8 cellular contexts compared by ENCODE assay signal in the genomic region with DNA sequence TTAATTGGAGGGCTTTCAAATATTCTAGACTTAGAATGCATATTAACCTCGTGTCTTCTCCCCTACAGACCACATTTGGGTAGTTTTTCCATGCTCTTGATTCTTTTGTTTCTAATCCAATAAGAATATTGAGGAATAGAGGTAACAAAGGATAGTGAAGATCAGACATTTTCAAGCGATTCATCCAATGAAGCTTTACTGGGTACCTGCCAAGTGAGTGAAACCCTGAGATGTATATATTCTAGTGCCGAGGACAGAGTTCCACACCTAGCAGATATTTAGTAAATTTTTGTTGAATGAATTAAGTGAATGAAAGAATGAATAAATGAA. TPM values are rescaled to one million over a fixed set of nuclear protein-coding genes. Genes with fewer than 3 reads are reported as not detected.
DNase-seq lines count a peak whose midpoint lies in the region; ATAC-seq and TF ChIP-seq lines count a peak whose summit lies in the region.

No MANE protein-coding gene starts in this region.

- H3K4me2 ChIP-seq in mesenchymal stem cell (ENCODE audit: low read length, poor library complexity, severe bottlenecking), result no peak overlapping the region

- WGBS in mesenchymal stem cell, result 50% methylated on average over 2 of the region's 3 CpGs

- no peak overlapping the region for H3K18ac ChIP-seq in mesenchymal stem cell (ENCODE audit: low read depth in 1 of 2, low read length in 2 of 2)

- peaks cover 9% of the 10 kb centered on the region for H3K79me1 ChIP-seq in mesenchymal stem cell (replicated peaks; ENCODE audit: low read length, poor library complexity, severe bottlenecking)

- H3K4me1 ChIP-seq in ascending aorta (no peaks in the 10 kb centered on the region), mesenchymal stem cell (ENCODE audit: control insufficient read depth, insufficient read depth, low read depth, low read length) (peaks cover 1% of the 10 kb centered on the region)

- no peak overlapping the region for H3K4ac ChIP-seq in mesenchymal stem cell (ENCODE audit: low read depth in 1 of 2, low read length in 2 of 2)

- H2BK5ac ChIP-seq in mesenchymal stem cell (ENCODE audit: low read depth, low read length, poor library complexity, severe bottlenecking), result no peak overlapping the region

- no peak overlapping the region for H2AK5ac ChIP-seq in mesenchymal stem cell (ENCODE audit: low read length, severe bottlenecking)

- ATAC-seq in GM18517 (IDR thresholded peaks at IDR 0.05; ENCODE audit: unreplicated experiment), result peak; percentile 3
- ATAC-seq in HG03196 (IDR thresholded peaks at IDR 0.05; ENCODE audit: unreplicated experiment), result peak; percentile 1

- peak overlapping the region; percentile 35 to 54 for H3K27ac ChIP-seq in ascending aorta
- H3K27ac ChIP-seq in mesenchymal stem cell (ENCODE audit: low read length, poor library complexity, severe bottlenecking), result peak overlapping the region; percentile 43

- H4K8ac ChIP-seq in mesenchymal stem cell (ENCODE audit: low read length), result no peak overlapping the region

- intact Hi-C loops in ascending aorta (cut with DNase I), result loop anchor here (10.0 kb wide), 1 partner anchor 337 kb away; no protein-coding TSS in a partner anchor

- no peak overlapping the region for H2BK15ac ChIP-seq in mesenchymal stem cell (ENCODE audit: low read depth, poor library complexity, severe bottlenecking)

- TF ChIP-seq CTCF in ascending aorta (IDR thresholded peaks at IDR 0.05), result no peak

- H3K4me3 ChIP-seq in ascending aorta (peak overlapping the region; percentile 71 to 76), mesenchymal stem cell (ENCODE audit: insufficient read depth in 1 of 2, low read depth in 1 of 2, low read length in 2 of 2) (peak overlapping the region in 1 of 2 experiments; percentile 95)

- no peak overlapping the region for H2AFZ ChIP-seq in mesenchymal stem cell (ENCODE audit: low read depth, low read length)

- no peaks in the 10 kb centered on the region for H3K27me3 ChIP-seq in ascending aorta
- H3K27me3 ChIP-seq in mesenchymal stem cell (ENCODE audit: control insufficient read depth in 1 of 2, insufficient read depth in 1 of 2, low read length in 2 of 2), result no peaks in the 10 kb centered on the region

- peak overlapping the region; percentile 99 for H3K9ac ChIP-seq in mesenchymal stem cell (ENCODE audit: low read length)

- no peak overlapping the region for H3K23ac ChIP-seq in mesenchymal stem cell (ENCODE audit: low read length in 2 of 2)

- no peak overlapping the region for H4K91ac ChIP-seq in mesenchymal stem cell (ENCODE audit: low read length)

- H3K9me3 ChIP-seq in ascending aorta, result no peaks in the 10 kb centered on the region
- H3K9me3 ChIP-seq in mesenchymal stem cell (ENCODE audit: control insufficient read depth, low read length), result no peaks in the 10 kb centered on the region

- H2BK12ac ChIP-seq in mesenchymal stem cell (ENCODE audit: low read length in 2 of 2), result no peak overlapping the region

- H3K36me3 ChIP-seq in ascending aorta (no peaks in the 10 kb centered on the region), mesenchymal stem cell (ENCODE audit: control insufficient read depth in 1 of 2, insufficient read depth in 2 of 2, low read depth in 1 of 2, low read length in 2 of 2) (no peaks in the 10 kb centered on the region)

- DNase-seq in ascending aorta (ENCODE audit: low spot score in 2 of 2) (no peak), mesenchymal stem cell (no peak), NCI-H2227 treated with DMSO at 0.1 percent for 48 hours (lab: John Stamatoyannopoulos, UW) (no peak), NCI-H1930 (lab: John Stamatoyannopoulos, UW) (no peak)
- DNase-seq in activated CD4-positive, CD25-positive, alpha-beta regulatory T cell treated with anti-CD3 and anti-CD28 coated beads, Interleukin-2, amount 50 U/mL, for 72 hours, result no peak
- no peak for DNase-seq in NK-92 treated with Interleukin-12 subunit alpha and Interleukin-12 subunit beta, amount 100 ng/mL, for 24 hours (lab: John Stamatoyannopoulos, UW)

- H2BK120ac ChIP-seq in mesenchymal stem cell (ENCODE audit: low read depth, low read length), result no peak overlapping the region

- no peak overlapping the region for H3K14ac ChIP-seq in mesenchymal stem cell (ENCODE audit: low read length in 2 of 2)

RNA-seq across cellular contexts. Expression of a gene that starts 0.5 kb away (rescaled TPM):
- total RNA-seq in ascending aorta, result 6.2 TPM
- 4.6 TPM for polyA plus RNA-seq in mesenchymal stem cell (2013, experiment 1 of 2)
- polyA plus RNA-seq in mesenchymal stem cell (2013, experiment 2 of 2), result 4.7 TPM
